Comparison of ENCODE assay signal across 8 cellular contexts in the genomic region with DNA sequence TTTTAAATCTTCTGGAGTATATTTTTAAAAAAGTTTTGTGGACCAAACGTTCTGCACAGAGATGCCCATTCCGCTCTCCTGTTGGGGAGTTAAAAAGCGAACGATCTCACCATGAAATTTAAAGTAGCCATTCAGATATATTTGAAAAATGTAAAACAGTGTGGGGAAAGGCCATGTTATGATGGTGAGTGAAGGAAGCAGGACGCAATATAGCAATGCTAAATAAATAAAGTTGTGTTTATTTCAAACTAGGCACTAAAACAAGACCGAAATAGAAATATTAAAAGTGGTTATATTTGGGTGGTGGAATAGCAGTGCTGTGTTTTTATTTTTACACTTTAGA. TPM values are rescaled to one million over a fixed set of nuclear protein-coding genes. Genes with fewer than 3 reads are reported as not detected.
DNase-seq lines count a peak whose midpoint lies in the region; ATAC-seq and TF ChIP-seq lines count a peak whose summit lies in the region.

No MANE protein-coding gene starts in this region.

- TF ChIP-seq CTCF in chondrocyte (IDR thresholded peaks at IDR 0.05), result no peak
- no peak for TF ChIP-seq CTCF in nephron progenitor cell (IDR thresholded peaks at IDR 0.05)

- H3K4me1 Mint-ChIP-seq in chondrocyte (ENCODE audit: low read depth) (peaks cover 15% of the 10 kb centered on the region), nephron progenitor cell (peaks cover 14% of the 10 kb centered on the region)

- peak overlapping the region; percentile 83 for H3K4me3 Mint-ChIP-seq in chondrocyte (ENCODE audit: unreplicated experiment)
- H3K4me3 Mint-ChIP-seq in nephron progenitor cell, result peak overlapping the region; percentile 92

- H3K27me3 Mint-ChIP-seq in chondrocyte (ENCODE audit: low read depth) (no peaks in the 10 kb centered on the region), nephron progenitor cell (ENCODE audit: low read depth, poor library complexity) (peaks cover 21% of the 10 kb centered on the region)

- ATAC-seq in GM19043 (IDR thresholded peaks at IDR 0.05; ENCODE audit: low read depth, unreplicated experiment), result peak; percentile 7
- ATAC-seq in HG03354 (IDR thresholded peaks at IDR 0.05; ENCODE audit: poor library complexity, severe bottlenecking, unreplicated experiment), result peak; percentile 6

- peaks cover 3% of the 10 kb centered on the region for H3K9me3 Mint-ChIP-seq in chondrocyte (ENCODE audit: low read depth)
- peaks cover 14% of the 10 kb centered on the region for H3K9me3 Mint-ChIP-seq in nephron progenitor cell

- no peak for DNase-seq in chondrocyte (ENCODE audit: low spot score)
- DNase-seq in nephron progenitor cell, result no peak
- no peak for DNase-seq in AG20443 (ENCODE audit: low spot score)
- DNase-seq in NK-92 treated with Interleukin-12 subunit alpha and Interleukin-12 subunit beta, amount 100 ng/mL, for 24 hours (lab: John Stamatoyannopoulos, UW), result no peak
- no peak for DNase-seq in RKO (ENCODE audit: low spot score)
- DNase-seq in NCI-H526 treated with DMSO at 0.1 percent for 48 hours (lab: John Stamatoyannopoulos, UW), result no peak

- peak overlapping the region; percentile 77 for H3K27ac Mint-ChIP-seq in chondrocyte (ENCODE audit: unreplicated experiment)
- H3K27ac Mint-ChIP-seq in nephron progenitor cell, result peak overlapping the region; percentile 84

- H3K36me3 Mint-ChIP-seq in chondrocyte (ENCODE audit: low read depth), result no peaks in the 10 kb centered on the region
- H3K36me3 Mint-ChIP-seq in nephron progenitor cell (ENCODE audit: low read depth), result peaks cover 24% of the 10 kb centered on the region

RNA-seq across cellular contexts. Expression of a gene that starts 0.3 kb away (rescaled TPM):
- 0.40 to 0.77 TPM in 2 of 3 replicates, not detected in the other for total RNA-seq in chondrocyte

RNA-seq across cellular contexts. Expression of a gene that starts 30.9 kb away (rescaled TPM):
- 78.6 to 89.7 TPM (median 78.7 TPM) in 3 replicates for total RNA-seq in chondrocyte

RNA-seq across cellular contexts. Expression of a gene that starts 35.9 kb away (rescaled TPM):
- total RNA-seq in chondrocyte, result 0.41 to 1.2 TPM (median 1.0 TPM) in 3 replicates
